20 cellular contexts compared by ENCODE assay signal in the genomic region with DNA sequence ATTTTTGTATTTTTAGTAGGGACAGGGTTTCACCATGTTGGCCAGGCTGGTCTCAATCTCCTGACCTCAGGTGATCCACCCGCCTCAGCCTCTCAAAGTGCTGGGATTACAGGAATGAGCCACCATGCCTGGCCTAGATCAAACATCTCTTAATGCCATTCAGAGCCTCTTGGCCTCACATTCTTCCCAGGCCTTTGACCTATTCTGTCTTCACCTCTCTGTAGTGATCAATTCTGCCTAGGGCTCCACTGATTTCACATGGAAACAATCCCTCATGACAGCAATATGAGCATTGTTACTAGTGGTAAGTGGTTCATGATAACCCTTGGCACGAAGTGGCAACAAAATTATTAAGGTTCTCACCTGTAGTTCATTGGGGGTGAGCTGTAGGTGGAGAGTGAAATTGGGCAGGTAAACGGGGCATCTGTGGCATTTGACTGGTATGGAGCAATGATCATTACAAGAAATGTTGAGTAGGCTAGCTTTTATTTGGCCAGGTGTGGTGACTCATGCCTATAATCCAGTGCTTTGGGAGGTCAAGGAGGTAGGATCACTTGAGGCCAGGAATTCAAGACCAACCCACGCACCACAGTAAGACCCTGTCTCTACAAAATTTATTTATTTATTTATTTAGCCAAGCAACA. TPM values are rescaled to one million over a fixed set of nuclear protein-coding genes. Genes with fewer than 3 reads are reported as not detected.
A peak's percentile ranks its signal among the peaks of the same experiment; 100 is the strongest.
DNase-seq lines count a peak whose midpoint lies in the region; ATAC-seq, FAIRE-seq and TF ChIP-seq lines count a peak whose summit lies in the region.
"Had no signal": no experiment of that assay in that cellular context is flagged by ENCODE, and none has a peak within 500 bp of the region (broad histone marks: within the 10 kb centered on the region; RNA-seq: fewer than 3 reads in every experiment).

No MANE protein-coding gene starts in this region.

- H4K20me1 ChIP-seq in HCT116 (ENCODE audit: insufficient read depth), result no peaks in the 10 kb centered on the region

- H3K27me3 ChIP-seq in HCT116 (ENCODE audit: insufficient read depth, low read length), result no peaks in the 10 kb centered on the region
- H3K27me3 ChIP-seq in RWPE2 (ENCODE audit: insufficient read depth, poor library complexity, severe bottlenecking), result no peaks in the 10 kb centered on the region
- no peaks in the 10 kb centered on the region for H3K27me3 ChIP-seq in foreskin keratinocyte
- no peaks in the 10 kb centered on the region for H3K27me3 ChIP-seq in small intestine (ENCODE audit: control insufficient read depth in 2 of 2, insufficient read depth in 2 of 2, low read length in 2 of 2)

- 43 to 68% (median 44%) methylated on average over 4 of the region's 4 CpGs for WGBS in small intestine, 3 donors

- no peak for TF ChIP-seq RAD21 in HCT116 (IDR thresholded peaks at IDR 0.05; ENCODE audit: low read depth)

- CTCF ChIA-PET in HCT116 (lab: Charles Lee), result interaction anchor here (1.2 to 1.8 kb wide), 2 partner anchors 54 to 170 kb away, joined by 5 to 6 read pairs; no protein-coding TSS in a partner anchor

- TF ChIP-seq CTCF in HCT116 (IDR thresholded peaks at IDR 0.05 in 2 of 3, conservative IDR thresholded peaks at IDR 0.05 in 1 of 3; ENCODE audit: borderline replicate concordance in 1 of 3, insufficient read depth in 1 of 3, low read depth in 2 of 3, low read length in 2 of 3) (no peak), RWPE2 (IDR thresholded peaks at IDR 0.05; ENCODE audit: poor library complexity, severe bottlenecking) (no peak), foreskin keratinocyte (conservative IDR thresholded peaks at IDR 0.05) (no peak)

- peak overlapping the region; percentile 94 for H2AFZ ChIP-seq in HCT116 (ENCODE audit: low read depth, low read length, poor library complexity, severe bottlenecking)
- H2AFZ ChIP-seq: GM23248 had no signal

- no peak overlapping the region for H3K4me3 ChIP-seq in HCT116 (replicated peaks in 1 of 2; ENCODE audit: low read depth in 1 of 2, low read length in 2 of 2)
- H3K4me3 ChIP-seq in RWPE2 (ENCODE audit: severe bottlenecking), result no peak overlapping the region
- H3K4me3 ChIP-seq in small intestine (ENCODE audit: low read depth in 1 of 2, low read length in 2 of 2), result no peak overlapping the region
- H3K4me3 ChIP-seq: GM23248, K562, SJCRH30 had no signal

- H3K4me1 ChIP-seq in HCT116 (ENCODE audit: control insufficient read depth in 1 of 2, insufficient read depth in 2 of 2, low read length in 2 of 2) (peaks cover 26 to 48% of the 10 kb centered on the region in 2 experiments), RWPE2 (ENCODE audit: insufficient read depth, poor library complexity, severe bottlenecking) (peaks cover 24% of the 10 kb centered on the region), foreskin keratinocyte (peaks cover 3% of the 10 kb centered on the region), small intestine (ENCODE audit: control insufficient read depth in 2 of 2, insufficient read depth in 1 of 2, low read depth in 1 of 2, low read length in 1 of 2) (peaks cover 0 to 4% of the 10 kb centered on the region in 2 donors)
- H3K4me1 ChIP-seq: SJCRH30 had no signal

- no peaks in the 10 kb centered on the region for H3K79me2 ChIP-seq in HCT116 (ENCODE audit: insufficient read depth, low read length)

- peak; percentile 40 for ATAC-seq in HCT116
- peak; percentile 92 for ATAC-seq in RWPE2 (ENCODE audit: low read depth)
- peak; percentile 33 for ATAC-seq in foreskin keratinocyte
- no peak for ATAC-seq in GM18870 (IDR thresholded peaks at IDR 0.05; ENCODE audit: unreplicated experiment)
- no peak for ATAC-seq in HG02885 (IDR thresholded peaks at IDR 0.05; ENCODE audit: poor library complexity, unreplicated experiment)
- ATAC-seq: K562 had no signal

- no peak for FAIRE-seq in small intestine (lab: Jason Lieb, UNC)
- FAIRE-seq: K562, RCC 7860 had no signal

- H3K9ac ChIP-seq in HCT116 (ENCODE audit: low read length), result no peak overlapping the region
- H3K9ac ChIP-seq: GM23248 had no signal

- POLR2A ChIA-PET in HCT116 (lab: Charles Lee), result interaction anchor here (1.2 kb wide), 1 partner anchor 55 kb away, joined by 3 read pairs; no protein-coding TSS in a partner anchor

- H3K27ac ChIP-seq in HCT116 (ENCODE audit: low read depth, low read length), result peak overlapping the region; percentile 41; the same call in 1 of the 2 replicates
- H3K27ac ChIP-seq in RWPE2 (ENCODE audit: poor library complexity, severe bottlenecking), result peak overlapping the region; percentile 73
- no peak overlapping the region for H3K27ac ChIP-seq in foreskin keratinocyte
- no peak overlapping the region for H3K27ac ChIP-seq in small intestine (ENCODE audit: low read depth in 1 of 2, low read length in 1 of 2)
- H3K27ac ChIP-seq: GM23248, HL-60, SJCRH30 had no signal

- H3K4me2 ChIP-seq in HCT116 (ENCODE audit: low read length), result peak overlapping the region; percentile 71

- H3K36me3 ChIP-seq in HCT116 (ENCODE audit: control insufficient read depth in 1 of 2, insufficient read depth in 2 of 2, low read length in 2 of 2) (no peaks in the 10 kb centered on the region), RWPE2 (ENCODE audit: low read depth) (no peaks in the 10 kb centered on the region), small intestine (ENCODE audit: control insufficient read depth in 2 of 2, insufficient read depth in 2 of 2, low read length in 2 of 2) (no peaks in the 10 kb centered on the region)
- H3K36me3 ChIP-seq: SJCRH30 had no signal

- intact Hi-C loops in HCT116 (cut with micrococcal nuclease), result no loop called here

- RAD21 ChIA-PET in HCT116 (lab: Charles Lee; ENCODE audit: low non-redundant PET in 1 of 2, low total read pairs in 2 of 2, uncharacterized antibody in 2 of 2, unreplicated experiment in 2 of 2), result interaction anchor here in 1 of 2 experiments (0.5 kb wide), 1 partner anchor 20 kb away, joined by 4 read pairs; no protein-coding TSS in a partner anchor

- H3K9me3 ChIP-seq in HCT116 (ENCODE audit: control insufficient read depth in 1 of 2, insufficient read depth in 1 of 2, low read depth in 1 of 2, low read length in 2 of 2) (no peaks in the 10 kb centered on the region), RWPE2 (ENCODE audit: severe bottlenecking) (no peaks in the 10 kb centered on the region), small intestine (ENCODE audit: control insufficient read depth, low read depth) (no peaks in the 10 kb centered on the region)
- H3K9me3 ChIP-seq: SJCRH30 had no signal

- no peak for TF ChIP-seq POLR2A in HCT116 (IDR thresholded peaks at IDR 0.05; ENCODE audit: borderline replicate concordance, extremely low read depth, insufficient read depth, insufficient read length)

- BruUV-seq in HCT116 (replicated peaks; lab: Mats Ljungman, UMichigan), result no TSS peak

- no peak for DNase-seq in HCT116 (ENCODE audit: low read depth, low spot score)
- peak; percentile 76 for DNase-seq in RWPE2 (ENCODE audit: low spot score)
- DNase-seq in foreskin keratinocyte, result peak in 1 of 2 donors; percentile 37
- peak; percentile 45 for DNase-seq in small intestine
- no peak for DNase-seq in stimulated activated naive CD4-positive, alpha-beta T cell treated with Interleukin-2 at 50 U/mL for 16 hours (lab: John Stamatoyannopoulos, UW)
- DNase-seq in activated T-cell treated with anti-CD3 and anti-CD28 coated beads, Interleukin-2, amount 50 U/mL, for 1 hour, result no peak
- DNase-seq: C1 segment of cervical spinal cord, DMS79 treated with DMSO at 0.1 percent for 48 hours, GDM1, GM23248, NCI-H1092 treated with DMSO at 0.1 percent for 48 hours, NCI-H1694, NCI-H446, NCI-H774, SJCRH30 had no signal

- H3K9me2 ChIP-seq in HCT116 (ENCODE audit: insufficient read depth), result no peaks in the 10 kb centered on the region

TF ChIP-seq in HCT116, 20 proteins besides CTCF, POLR2A, EP300 and RAD21:
- no peak for TF ChIP-seq TCF7L2 (IDR thresholded peaks at IDR 0.05; ENCODE audit: borderline replicate concordance, extremely low read depth, insufficient read depth, insufficient read length)
- TF ChIP-seq CEBPB (IDR thresholded peaks at IDR 0.05; ENCODE audit: low read depth), result peak; percentile 51; the same call in 1 of the 2 replicates
- no peak for TF ChIP-seq EZH2 (IDR thresholded peaks at IDR 0.05)
- 0 out of 2 replicates have a peak, but pooled peaks have one; percentile 32 for TF ChIP-seq SP1 (IDR thresholded peaks at IDR 0.05; ENCODE audit: low read depth)
- TF ChIP-seq JUND (IDR thresholded peaks at IDR 0.05), result peak; percentile 52; the same call in 1 of the 2 replicates
- TF ChIP-seq FOSL1 (IDR thresholded peaks at IDR 0.05; ENCODE audit: low read depth), result peak; percentile 62

RNA-seq across cellular contexts. Expression of gene ARPIN, which starts 4.8 kb away (rescaled TPM):
- total RNA-seq in HCT116 (2021; ENCODE audit: unreplicated experiment), result 8.8 TPM
- polyA plus RNA-seq in HCT116 (2012), result 5.4 and 6.1 TPM in 2 replicates
- total RNA-seq in foreskin keratinocyte, result 10.8 and 12.5 TPM in 2 replicates
- 7.9 and 10.4 TPM in 2 replicates for polyA plus RNA-seq in foreskin keratinocyte
- polyA plus RNA-seq in small intestine, result 10 to 100 TPM; 11.9 to 19.5 (median 16.3) TPM
- total RNA-seq: K562 had no signal
- polyA plus RNA-seq: K562 had no signal

RNA-seq across cellular contexts. Expression of gene AP3S2, which starts 23.8 kb away (rescaled TPM):
- 23.3 TPM for total RNA-seq in HCT116 (2021; ENCODE audit: unreplicated experiment)
- 10.8 and 15.9 TPM in 2 replicates for polyA plus RNA-seq in HCT116 (2012)
- 25.8 and 40.3 TPM in 2 replicates for total RNA-seq in foreskin keratinocyte
- polyA plus RNA-seq in foreskin keratinocyte, result 11.8 and 12.0 TPM in 2 replicates
- polyA plus RNA-seq in small intestine, result 10 to 100 TPM; 22.7 to 33.3 (median 30.3) TPM

Comparison
In these comparisons a context has a peak if more than half of its experiments do, and no peak if none do; other contexts are left out.
1. ATAC-seq: peak in HCT116 (single experiment), RWPE2 (single experiment) and foreskin keratinocyte (single experiment); none in GM18870 (single experiment) and HG02885 (single experiment).
2. DNase-seq: peak in RWPE2 (single experiment) and small intestine (single experiment); none in HCT116 (single experiment), stimulated activated naive CD4-positive, alpha-beta T cell treated with Interleukin-2 at 50 U/mL for 16 hours (single experiment) and activated T-cell treated with anti-CD3 and anti-CD28 coated beads, Interleukin-2, amount 50 U/mL, for 1 hour (single experiment).
3. H3K27ac ChIP-seq: peak in HCT116 (single experiment) and RWPE2 (single experiment); none in foreskin keratinocyte (single experiment) and small intestine (0 of 2).